10 cellular contexts compared by ENCODE assay signal in genomic region chr3:184129012-184129411, GRCh38. TPM values are rescaled to one million over a fixed set of nuclear protein-coding genes. Genes with fewer than 3 reads are reported as not detected.
DNase-seq lines count a peak whose midpoint lies in the region; ATAC-seq and TF ChIP-seq lines count a peak whose summit lies in the region.
"Had no signal": no experiment of that assay in that cellular context is flagged by ENCODE, and none has a peak within 500 bp of the region (broad histone marks: within the 10 kb centered on the region; RNA-seq: fewer than 3 reads in every experiment).

No MANE protein-coding gene starts in this region.

- DNase-seq in DMS53 (lab: John Stamatoyannopoulos, UW) = peak; percentile 54
- no peak for DNase-seq in DMS53 treated with DMSO at 0.1 percent for 48 hours (lab: John Stamatoyannopoulos, UW; ENCODE audit: unreplicated experiment)
- peak; percentile 38 for DNase-seq in left kidney (ENCODE audit: low read depth, low spot score)
- DNase-seq in pons (ENCODE audit: low spot score) = no peak
- no peak for DNase-seq in activated T-helper 2 cell treated with anti-CD3 and anti-CD28 coated beads, Interferon-gamma antibody, Interleukin-2, Interleukin-4, amounts not matched to agents 10 μg/mL and 5 μg/mL and 100 μg/mL, durations not matched to agents 14 hours and 24 hours and 36 hours (ENCODE audit: low spot score)

- no peaks in the 10 kb centered on the region for H3K4me1 Mint-ChIP-seq in activated T-helper 17 cell treated with anti-CD3 and anti-CD28 coated beads, Interleukin-2, amount 50 U/mL, for 72 hours
- peaks cover 4% of the 10 kb centered on the region for H3K4me1 Mint-ChIP-seq in activated T-helper 2 cell treated with anti-CD3 and anti-CD28 coated beads, Interferon-gamma antibody, Interleukin-2, Interleukin-4, amounts not matched to agents 10 μg/mL and 5 μg/mL and 100 μg/mL, durations not matched to agents 14 hours and 24 hours and 36 hours (ENCODE audit: low read depth)

- H3K36me3 ChIP-seq in KMS-11 (ENCODE audit: insufficient read depth) = no peaks in the 10 kb centered on the region
- H3K36me3 ChIP-seq: BLaER1 had no signal

- H3K9me3 Mint-ChIP-seq in activated T-helper 17 cell treated with anti-CD3 and anti-CD28 coated beads, Interleukin-2, amount 50 U/mL, for 72 hours = no peaks in the 10 kb centered on the region
- no peaks in the 10 kb centered on the region for H3K9me3 Mint-ChIP-seq in activated T-helper 2 cell treated with anti-CD3 and anti-CD28 coated beads, Interferon-gamma antibody, Interleukin-2, Interleukin-4, amounts not matched to agents 10 μg/mL and 5 μg/mL and 100 μg/mL, durations not matched to agents 14 hours and 24 hours and 36 hours
- H3K9me3 Mint-ChIP-seq: T-helper 1 cell treated with Interleukin-12 subunit alpha and Interleukin-12 subunit beta and Interleukin-4 antibody, amounts not matched to agents 30 μg/mL and 1 μg/mL, for 36 hours had no signal

- no peaks in the 10 kb centered on the region for H3K79me2 ChIP-seq in KMS-11 (ENCODE audit: insufficient read depth, low read depth)

- H3K36me3 Mint-ChIP-seq in activated T-helper 17 cell treated with anti-CD3 and anti-CD28 coated beads, Interleukin-2, amount 50 U/mL, for 72 hours (ENCODE audit: low read depth) = no peaks in the 10 kb centered on the region
- H3K36me3 Mint-ChIP-seq in activated T-helper 2 cell treated with anti-CD3 and anti-CD28 coated beads, Interferon-gamma antibody, Interleukin-2, Interleukin-4, amounts not matched to agents 10 μg/mL and 5 μg/mL and 100 μg/mL, durations not matched to agents 14 hours and 24 hours and 36 hours (ENCODE audit: low read depth) = no peaks in the 10 kb centered on the region

- no peak overlapping the region for H3K4me3 Mint-ChIP-seq in activated T-helper 17 cell treated with anti-CD3 and anti-CD28 coated beads, Interleukin-2, amount 50 U/mL, for 72 hours
- no peak overlapping the region for H3K4me3 Mint-ChIP-seq in activated T-helper 2 cell treated with anti-CD3 and anti-CD28 coated beads, Interferon-gamma antibody, Interleukin-2, Interleukin-4, amounts not matched to agents 10 μg/mL and 5 μg/mL and 100 μg/mL, durations not matched to agents 14 hours and 24 hours and 36 hours (ENCODE audit: low read depth)
- H3K4me3 Mint-ChIP-seq: T-helper 1 cell treated with Interleukin-12 subunit alpha and Interleukin-12 subunit beta and Interleukin-4 antibody, amounts not matched to agents 30 μg/mL and 1 μg/mL, for 36 hours had no signal

- intact Hi-C loops in activated T-helper 2 cell treated with anti-CD3 and anti-CD28 coated beads, Interferon-gamma antibody, Interleukin-2, Interleukin-4, amounts not matched to agents 10 μg/mL and 5 μg/mL and 100 μg/mL, durations not matched to agents 14 hours and 24 hours and 36 hours (cut with micrococcal nuclease) = no loop called here

- no peak overlapping the region for H3K4me3 ChIP-seq in KMS-11 (IDR thresholded peaks at IDR 0.05; ENCODE audit: insufficient read depth, low read depth, low read length)
- H3K4me3 ChIP-seq: BLaER1 had no signal

- no peak overlapping the region for H2AFZ ChIP-seq in KMS-11 (ENCODE audit: low read depth)

- no peak overlapping the region for H3K27ac ChIP-seq in KMS-11
- no peak overlapping the region for H3K27ac ChIP-seq in VCaP
- H3K27ac ChIP-seq: BLaER1 had no signal

- no peaks in the 10 kb centered on the region for H4K20me1 ChIP-seq in KMS-11 (ENCODE audit: insufficient read depth)
- H4K20me1 ChIP-seq: BLaER1 had no signal

- TF ChIP-seq CTCF in KMS-11 (conservative IDR thresholded peaks at IDR 0.05; ENCODE audit: low read depth, low read length) (peak; percentile 57), VCaP (conservative IDR thresholded peaks at IDR 0.05) (peak; percentile 35; the same call in 1 of the 2 replicates)

- no peak overlapping the region for H3K27ac Mint-ChIP-seq in activated T-helper 17 cell treated with anti-CD3 and anti-CD28 coated beads, Interleukin-2, amount 50 U/mL, for 72 hours
- H3K27ac Mint-ChIP-seq in activated T-helper 2 cell treated with anti-CD3 and anti-CD28 coated beads, Interferon-gamma antibody, Interleukin-2, Interleukin-4, amounts not matched to agents 10 μg/mL and 5 μg/mL and 100 μg/mL, durations not matched to agents 14 hours and 24 hours and 36 hours = no peak overlapping the region
- H3K27ac Mint-ChIP-seq: T-helper 1 cell treated with Interleukin-12 subunit alpha and Interleukin-12 subunit beta and Interleukin-4 antibody, amounts not matched to agents 30 μg/mL and 1 μg/mL, for 36 hours had no signal

- H3K9ac ChIP-seq in KMS-11 = no peak overlapping the region
- H3K9ac ChIP-seq: BLaER1 had no signal

- no peaks in the 10 kb centered on the region for H3K27me3 ChIP-seq in KMS-11 (ENCODE audit: insufficient read depth, low read depth)
- H3K27me3 ChIP-seq: BLaER1 had no signal

- peaks cover 9% of the 10 kb centered on the region for H3K4me1 ChIP-seq in KMS-11 (ENCODE audit: low read depth, poor library complexity, severe bottlenecking)

- no peak overlapping the region for H3K4me2 ChIP-seq in KMS-11
- H3K4me2 ChIP-seq: BLaER1 had no signal

- no peak for ATAC-seq in activated T-helper 17 cell treated with anti-CD3 and anti-CD28 coated beads, Interleukin-2, amount 50 U/mL, for 72 hours (replicated peaks)

- H3K27me3 Mint-ChIP-seq in activated T-helper 17 cell treated with anti-CD3 and anti-CD28 coated beads, Interleukin-2, amount 50 U/mL, for 72 hours = no peaks in the 10 kb centered on the region
- H3K27me3 Mint-ChIP-seq in activated T-helper 2 cell treated with anti-CD3 and anti-CD28 coated beads, Interferon-gamma antibody, Interleukin-2, Interleukin-4, amounts not matched to agents 10 μg/mL and 5 μg/mL and 100 μg/mL, durations not matched to agents 14 hours and 24 hours and 36 hours (ENCODE audit: low read depth) = peaks cover 4% of the 10 kb centered on the region

RNA-seq across cellular contexts. Expression of gene EIF2B5, which starts 6.1 kb away (rescaled TPM):
- total RNA-seq in activated T-helper 17 cell treated with anti-CD3 and anti-CD28 coated beads, Interleukin-2, amount 50 U/mL, for 72 hours = 10 to 100 TPM; 48.7 to 64.6 TPM
- 70.2 and 75.0 TPM in 2 replicates for total RNA-seq in activated T-helper 2 cell treated with anti-CD3 and anti-CD28 coated beads, Interferon-gamma antibody, Interleukin-2, Interleukin-4, amounts not matched to agents 10 μg/mL and 5 μg/mL and 100 μg/mL, durations not matched to agents 14 hours and 24 hours and 36 hours

RNA-seq across cellular contexts. Expression of gene DVL3, which starts 26.2 kb away (rescaled TPM):
- total RNA-seq in activated T-helper 17 cell treated with anti-CD3 and anti-CD28 coated beads, Interleukin-2, amount 50 U/mL, for 72 hours = 10 to 100 TPM; 40.3 to 42.5 TPM
- 53.8 and 56.1 TPM in 2 replicates for total RNA-seq in activated T-helper 2 cell treated with anti-CD3 and anti-CD28 coated beads, Interferon-gamma antibody, Interleukin-2, Interleukin-4, amounts not matched to agents 10 μg/mL and 5 μg/mL and 100 μg/mL, durations not matched to agents 14 hours and 24 hours and 36 hours

RNA-seq across cellular contexts. Expression of gene HTR3E, which starts 32.1 kb away (rescaled TPM):
- total RNA-seq in activated T-helper 17 cell treated with anti-CD3 and anti-CD28 coated beads, Interleukin-2, amount 50 U/mL, for 72 hours = not detected
- not detected in 2 replicates for total RNA-seq in activated T-helper 2 cell treated with anti-CD3 and anti-CD28 coated beads, Interferon-gamma antibody, Interleukin-2, Interleukin-4, amounts not matched to agents 10 μg/mL and 5 μg/mL and 100 μg/mL, durations not matched to agents 14 hours and 24 hours and 36 hours

RNA-seq across cellular contexts. Expression of gene AP2M1, which starts 45.6 kb away (rescaled TPM):
- total RNA-seq in activated T-helper 17 cell treated with anti-CD3 and anti-CD28 coated beads, Interleukin-2, amount 50 U/mL, for 72 hours = 100 to 1,000 TPM; 206 to 244 TPM
- total RNA-seq in activated T-helper 2 cell treated with anti-CD3 and anti-CD28 coated beads, Interferon-gamma antibody, Interleukin-2, Interleukin-4, amounts not matched to agents 10 μg/mL and 5 μg/mL and 100 μg/mL, durations not matched to agents 14 hours and 24 hours and 36 hours = 234 and 240 TPM in 2 replicates

RNA-seq across cellular contexts. Expression of gene ABCF3, which starts 57.0 kb away (rescaled TPM):
- 10 to 100 TPM; 75.5 to 93.5 TPM for total RNA-seq in activated T-helper 17 cell treated with anti-CD3 and anti-CD28 coated beads, Interleukin-2, amount 50 U/mL, for 72 hours
- 68.2 and 73.4 TPM in 2 replicates for total RNA-seq in activated T-helper 2 cell treated with anti-CD3 and anti-CD28 coated beads, Interferon-gamma antibody, Interleukin-2, Interleukin-4, amounts not matched to agents 10 μg/mL and 5 μg/mL and 100 μg/mL, durations not matched to agents 14 hours and 24 hours and 36 hours

Comparison
In these comparisons a context has a peak if more than half of its experiments do, and no peak if none do; other contexts are left out.
1. DNase-seq: peak in DMS53 (single experiment) and left kidney (single experiment); none in DMS53 treated with DMSO at 0.1 percent for 48 hours (single experiment), pons (single experiment) and activated T-helper 2 cell treated with anti-CD3 and anti-CD28 coated beads, Interferon-gamma antibody, Interleukin-2, Interleukin-4, amounts not matched to agents 10 μg/mL and 5 μg/mL and 100 μg/mL, durations not matched to agents 14 hours and 24 hours and 36 hours (single experiment).